2 cellular contexts compared by ENCODE assay signal in genomic region chr5:10550222-10550995, GRCh38.
A peak's percentile ranks its signal among the peaks of the same experiment; 100 is the strongest.
TF ChIP-seq lines count a peak whose summit lies in the region.

No MANE protein-coding gene starts in this region.

TF ChIP-seq in A549, 52 proteins besides CTCF, POLR2A, EP300 and RAD21:
- TF ChIP-seq RCOR1 (IDR thresholded peaks at IDR 0.05; ENCODE audit: low read depth, low read length), result no peak
- 0 out of 4 replicates have a peak, but pooled peaks of 1 of the 2 experiments have one; percentile 6 for TF ChIP-seq CEBPB (IDR thresholded peaks at IDR 0.05)
- TF ChIP-seq ZNF302 (CRISPR knock-in tag; IDR thresholded peaks at IDR 0.05), result no peak
- TF ChIP-seq TP53 (CRISPR knock-in tag; IDR thresholded peaks at IDR 0.05), result no peak
- TF ChIP-seq ESRRA (IDR thresholded peaks at IDR 0.05; ENCODE audit: borderline replicate concordance, low read length), result no peak

TF ChIP-seq in H1, 55 proteins besides CTCF, POLR2A, EP300 and RAD21:
- TF ChIP-seq KDM5A (IDR thresholded peaks at IDR 0.05; ENCODE audit: low read length), result no peak
- no peak for TF ChIP-seq NRF1 (IDR thresholded peaks at IDR 0.05; ENCODE audit: low read depth, low read length)
- TF ChIP-seq POLR2AphosphoS5 (IDR thresholded peaks at IDR 0.05; ENCODE audit: low read depth, low read length), result no peak
- no peak for TF ChIP-seq SAP30 (IDR thresholded peaks at IDR 0.05; ENCODE audit: insufficient read depth, insufficient replicate concordance, low read length)
- no peak for TF ChIP-seq CEBPB (IDR thresholded peaks at IDR 0.05; ENCODE audit: low read depth, low read length)
- no peak for TF ChIP-seq SIX5 (IDR thresholded peaks at IDR 0.05; ENCODE audit: low read depth, low read length)
- no peak for TF ChIP-seq SIRT6 (IDR thresholded peaks at IDR 0.05; ENCODE audit: low read length)
- TF ChIP-seq TCF12 (IDR thresholded peaks at IDR 0.05; ENCODE audit: low read depth, low read length), result no peak
- no peak for TF ChIP-seq EGR1 (IDR thresholded peaks at IDR 0.05; ENCODE audit: borderline replicate concordance, low read depth, low read length)
- TF ChIP-seq FOSL1 (IDR thresholded peaks at IDR 0.05; ENCODE audit: insufficient read depth, low read depth, low read length), result no peak
- no peak for TF ChIP-seq CBX8 (IDR thresholded peaks at IDR 0.05; ENCODE audit: borderline replicate concordance, low read depth, low read length)
- TF ChIP-seq GABPA (IDR thresholded peaks at IDR 0.05; ENCODE audit: borderline replicate concordance, insufficient read depth, low read length), result no peak
- TF ChIP-seq RNF2 (IDR thresholded peaks at IDR 0.05; ENCODE audit: borderline replicate concordance, low read depth, low read length, missing control alignments, poor library complexity, severe bottlenecking), result no peak
